Comparison of ENCODE assay signal across 8 cellular contexts in the genomic region with DNA sequence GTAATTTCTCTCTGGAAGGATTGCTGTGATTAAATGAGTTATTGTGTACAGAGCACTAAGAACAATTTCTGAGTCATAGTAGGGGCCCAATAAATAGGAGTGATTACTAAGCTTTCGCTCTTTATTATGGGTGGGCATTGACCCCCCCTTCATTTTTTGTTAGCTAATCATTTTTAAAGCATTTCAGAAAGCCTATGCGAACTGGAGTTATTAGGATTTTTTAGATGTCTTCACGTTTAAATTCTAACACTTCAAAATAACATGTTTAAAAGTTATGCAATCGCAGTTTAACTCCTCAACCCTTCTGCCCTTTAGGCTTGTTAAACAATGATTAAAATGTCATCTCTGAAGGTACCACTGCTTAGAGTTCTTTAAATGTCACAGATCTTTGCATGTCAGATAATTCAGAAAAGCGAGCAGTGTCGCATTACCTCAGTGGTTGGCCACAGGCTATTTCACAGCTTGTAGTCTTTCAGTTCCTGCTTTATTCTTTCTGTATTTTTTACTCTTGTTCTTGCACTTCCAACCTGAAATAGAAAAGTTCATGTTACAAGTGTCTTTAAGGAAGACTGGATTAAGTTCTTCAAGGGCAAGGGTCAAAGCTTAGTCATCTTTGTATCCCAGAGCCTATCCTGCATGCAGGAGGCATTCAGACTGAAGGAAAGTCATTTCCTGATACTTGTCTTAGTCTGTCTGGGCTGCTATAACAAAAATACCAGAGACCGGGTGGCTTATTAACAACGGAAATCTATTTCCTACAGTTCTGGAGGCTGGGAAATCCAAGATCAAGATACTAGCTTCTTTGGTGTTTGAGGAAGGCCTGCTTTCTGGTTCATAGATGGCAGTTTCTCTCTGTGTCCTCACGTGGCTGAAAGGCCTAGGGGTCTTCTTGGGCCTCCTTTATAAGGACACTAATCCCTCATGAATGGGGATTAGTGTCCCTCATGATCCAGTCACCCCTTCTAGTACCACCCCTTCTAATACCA.
DNase-seq lines count a peak whose midpoint lies in the region; ATAC-seq, FAIRE-seq and TF ChIP-seq lines count a peak whose summit lies in the region.

No MANE protein-coding gene starts in this region.

- H3K4me1 ChIP-seq in H1 (replicated peaks in 1 of 4; ENCODE audit: control insufficient read depth in 3 of 4, insufficient read depth in 4 of 4, low read length in 3 of 4) (peaks cover 2 to 33% (median 26%) of the 10 kb centered on the region in 4 experiments), rectal smooth muscle tissue (ENCODE audit: control insufficient read depth, insufficient read depth, low read length) (peaks cover 34% of the 10 kb centered on the region)

- no peak overlapping the region for H2BK15ac ChIP-seq in H1 (ENCODE audit: low read length)

- no peak for FAIRE-seq in H1 (lab: Jason Lieb, UNC)

- H3K4me3 ChIP-seq in H1 (ENCODE audit: extremely low read depth in 1 of 4, insufficient read depth in 2 of 4, low read depth in 3 of 4, low read length in 4 of 4) (no peak overlapping the region), rectal smooth muscle tissue (ENCODE audit: low read length) (no peak overlapping the region)

- H3K23me2 ChIP-seq in H1 (ENCODE audit: low read depth, low read length): no peaks in the 10 kb centered on the region; the same call in 1 of the 2 replicates

- no peaks in the 10 kb centered on the region for H3K9me3 ChIP-seq in H1 (ENCODE audit: insufficient read depth in 2 of 2, low read depth in 1 of 2, low read length in 1 of 2)

- no peak overlapping the region for H3K18ac ChIP-seq in H1 (ENCODE audit: extremely low read depth, low read length)

- no peak overlapping the region for H4K8ac ChIP-seq in H1 (ENCODE audit: extremely low read depth, insufficient read depth, low read length)

- no peaks in the 10 kb centered on the region for H4K20me1 ChIP-seq in H1 (replicated peaks in 1 of 2; ENCODE audit: control insufficient read depth in 1 of 2, insufficient read depth in 2 of 2, low read length in 2 of 2)

- CTCF ChIA-PET in GM10248 (lab: Yijun Ruan, JAX): interaction anchor here (0.7 to 2.3 kb wide), 9 partner anchors 8 to 40 kb away, joined by 3 to 6 read pairs (median 3); no protein-coding TSS in a partner anchor
- CTCF ChIA-PET in H1 (lab: Charles Lee; ENCODE audit: partially characterized antibody): interaction anchor here (0.7 to 1.1 kb wide), 2 partner anchors 102 to 1007 kb away, joined by 3 read pairs; no protein-coding TSS in a partner anchor

- H2BK20ac ChIP-seq in H1 (ENCODE audit: low read length): no peak overlapping the region

- no peak overlapping the region for H2AK5ac ChIP-seq in H1 (ENCODE audit: low read depth, low read length)

- no peak overlapping the region for H3K4me2 ChIP-seq in H1 (ENCODE audit: insufficient read depth in 1 of 2, low read depth in 2 of 2, low read length in 2 of 2)

- H2BK12ac ChIP-seq in H1 (ENCODE audit: low read depth, low read length): no peak overlapping the region

- TF ChIP-seq CTCF in GM10248 (IDR thresholded peaks at IDR 0.05; ENCODE audit: control extremely low read depth, extremely low read depth, low read depth, missing control alignments): no peak
- TF ChIP-seq CTCF in H1 (IDR thresholded peaks at IDR 0.05; ENCODE audit: control extremely low read depth in 1 of 3, insufficient read depth in 1 of 3, low read depth in 1 of 3, low read length in 3 of 3): no peak

- H4K5ac ChIP-seq in H1 (ENCODE audit: insufficient read length, low read depth, low read length): no peak overlapping the region

- no peak overlapping the region for H3K56ac ChIP-seq in H1 (replicated peaks; ENCODE audit: insufficient read length, low read depth, low read length)

- DNase-seq in GM10248 (ENCODE audit: extremely low spot score) (peak; percentile 53), HT1080 (ENCODE audit: low read depth) (peak; percentile 95), H1 (ENCODE audit: low read depth in 1 of 2, low spot score in 2 of 2) (no peak), HPDE6-E6E7 (ENCODE audit: extremely low spot score) (no peak), OCI-M2 (lab: John Stamatoyannopoulos, UW; ENCODE audit: unreplicated experiment) (no peak)
- no peak for DNase-seq in activated CD4-positive, alpha-beta T cell treated with anti-CD3 and anti-CD28 coated beads for 48 hours

- H3K14ac ChIP-seq in H1 (ENCODE audit: insufficient read length): no peak overlapping the region

- H3K79me2 ChIP-seq in H1 (ENCODE audit: control insufficient read depth in 1 of 2, insufficient read depth in 2 of 2, low read length in 2 of 2): peaks cover 0 to 67% of the 10 kb centered on the region in 2 experiments; a peak in 2 of 4 replicates

- H3K27ac ChIP-seq in H1 (ENCODE audit: low read depth, low read length): no peak overlapping the region
- peak overlapping the region; percentile 75 for H3K27ac ChIP-seq in rectal smooth muscle tissue (ENCODE audit: low read depth, low read length)

- 69% methylated on average over 9 of the region's 9 CpGs; no CpG with 5 or more reads in 1 of the 2 experiments for WGBS in H1 (ENCODE audit: extremely low coverage in 1 of 2, insufficient coverage in 1 of 2, insufficient read length in 1 of 2, insufficient replicate concordance in 2 of 2, low coverage in 1 of 2, low lambda C conversion rate in 2 of 2, missing lambda C conversion rate in 1 of 2), 2 experiments

- H3K27me3 ChIP-seq in H1 (replicated peaks in 1 of 4; ENCODE audit: control insufficient read depth in 3 of 4, extremely low read depth in 1 of 4, insufficient read depth in 3 of 4, low read length in 3 of 4) (no peaks in the 10 kb centered on the region), rectal smooth muscle tissue (ENCODE audit: control insufficient read depth, insufficient read depth, low read length) (no peaks in the 10 kb centered on the region)

- H3K36me3 ChIP-seq in H1 (ENCODE audit: control insufficient read depth in 2 of 4, insufficient read depth in 4 of 4, low read length in 3 of 4) (no peaks in the 10 kb centered on the region), rectal smooth muscle tissue (ENCODE audit: control insufficient read depth, insufficient read depth, low read length) (no peaks in the 10 kb centered on the region)

- TF ChIP-seq POLR2A in H1 (IDR thresholded peaks at IDR 0.05; ENCODE audit: control extremely low read depth in 1 of 2, low read depth in 2 of 2, low read length in 2 of 2): no peak

- TF ChIP-seq EP300 in H1 (IDR thresholded peaks at IDR 0.05; ENCODE audit: borderline replicate concordance in 1 of 2, low read depth in 2 of 2, low read length in 2 of 2): no peak

- POLR2A ChIA-PET in GM10248 (lab: Yijun Ruan, JAX): no interaction called here
- POLR2A ChIA-PET in H1 (lab: Charles Lee; ENCODE audit: partially characterized antibody): interaction anchor here (1.3 kb wide), 1 partner anchor 102 kb away, joined by 3 read pairs; no protein-coding TSS in a partner anchor

- ATAC-seq in GM21619 (IDR thresholded peaks at IDR 0.05; ENCODE audit: unreplicated experiment): peak; percentile 77

- no peak overlapping the region for H3K9ac ChIP-seq in H1 (replicated peaks in 1 of 4; ENCODE audit: extremely low read depth in 1 of 4, low read depth in 3 of 4, low read length in 3 of 4)
- no peak overlapping the region for H3K9ac ChIP-seq in rectal smooth muscle tissue (ENCODE audit: low read length)

- H3K23ac ChIP-seq in H1 (ENCODE audit: insufficient read length): no peak overlapping the region

- H2AFZ ChIP-seq in H1 (ENCODE audit: low read length): no peak overlapping the region

- TF ChIP-seq RAD21 in H1 (IDR thresholded peaks at IDR 0.05 in 1 of 2, conservative IDR thresholded peaks at IDR 0.05 in 1 of 2; ENCODE audit: low read depth in 2 of 2, low read length in 2 of 2): no peak

- H2BK5ac ChIP-seq in H1 (ENCODE audit: low read depth, low read length): no peak overlapping the region; the same call in 1 of the 2 replicates

- no peak overlapping the region for H4K91ac ChIP-seq in H1 (replicated peaks; ENCODE audit: insufficient read length, low read length)

- no peak overlapping the region for H3K4ac ChIP-seq in H1 (replicated peaks; ENCODE audit: insufficient read length, low read depth, low read length)

- no peaks in the 10 kb centered on the region for H3K79me1 ChIP-seq in H1 (ENCODE audit: low read depth, low read length)

- H2BK120ac ChIP-seq in H1 (replicated peaks; ENCODE audit: low read depth, low read length): no peak overlapping the region

TF ChIP-seq in H1, 55 proteins besides CTCF, POLR2A, EP300 and RAD21 (continues in another document):
- TF ChIP-seq JUND (IDR thresholded peaks at IDR 0.05; ENCODE audit: low read length) (0 out of 2 replicates have a peak, but pooled peaks have one; percentile 38), FOSL1 (IDR thresholded peaks at IDR 0.05; ENCODE audit: insufficient read depth, low read depth, low read length) (no peak), TCF12 (IDR thresholded peaks at IDR 0.05; ENCODE audit: low read depth, low read length) (no peak), CTBP2 (IDR thresholded peaks at IDR 0.05; ENCODE audit: borderline replicate concordance, insufficient read depth, insufficient read length, low read length) (no peak), SAP30 (IDR thresholded peaks at IDR 0.05; ENCODE audit: insufficient read depth, insufficient replicate concordance, low read length) (no peak), KDM5A (IDR thresholded peaks at IDR 0.05; ENCODE audit: low read length) (no peak)

Comparison
In these comparisons a context has a peak if more than half of its experiments do, and no peak if none do; other contexts are left out.
1. DNase-seq: peak in GM10248 (single experiment) and HT1080 (single experiment); none in H1 (0 of 2), activated CD4-positive, alpha-beta T cell treated with anti-CD3 and anti-CD28 coated beads for 48 hours (single experiment), HPDE6-E6E7 (single experiment) and OCI-M2 (single experiment).